ENCODE assay signal across 26 cellular contexts in genomic region chr1:111730282-111730681, GRCh38. TPM values are rescaled to one million over a fixed set of nuclear protein-coding genes. Genes with fewer than 3 reads are reported as not detected.
DNase-seq lines count a peak whose midpoint lies in the region; ATAC-seq, FAIRE-seq and TF ChIP-seq lines count a peak whose summit lies in the region.
"Had no signal": no experiment of that assay in that cellular context is flagged by ENCODE, and none has a peak within 500 bp of the region (broad histone marks: within the 10 kb centered on the region; RNA-seq: fewer than 3 reads in every experiment).

No MANE protein-coding gene starts in this region.

- H3K9me3 ChIP-seq in SJCRH30 (replicated peaks): no peaks in the 10 kb centered on the region
- H3K9me3 ChIP-seq in colonic mucosa: no peaks in the 10 kb centered on the region
- H3K9me3 ChIP-seq in lung (ENCODE audit: control insufficient read depth in 2 of 2, insufficient read depth in 1 of 2, low read length in 1 of 2): no peaks in the 10 kb centered on the region
- H3K9me3 ChIP-seq in skeletal muscle tissue (ENCODE audit: control insufficient read depth in 3 of 3, low read length in 3 of 3): no peaks in the 10 kb centered on the region
- H3K9me3 ChIP-seq: BLaER1 treated with 17β-estradiol and CSF1 and Interleukin-3, amounts not matched to agents 10 nM and 100 nM; breast epithelium; stomach; transverse colon had no signal

- 81 to 91% methylated on average over 6 of the region's 6 CpGs for WGBS in lung, 2 donors

- TF ChIP-seq CTCF in colonic mucosa (IDR thresholded peaks at IDR 0.05) (no peak), lung (IDR thresholded peaks at IDR 0.05; ENCODE audit: control extremely low read depth, extremely low read depth) (no peak)

- no peaks in the 10 kb centered on the region for H3K27me3 Mint-ChIP-seq in activated T-cell treated with anti-CD3 and anti-CD28 coated beads, Interleukin-2, amount 50 U/mL, for 4 hours (ENCODE audit: low read depth)

- no peak for TF ChIP-seq POLR2A in GM12892 (IDR thresholded peaks at IDR 0.05; ENCODE audit: low read depth, low read length)

- intact Hi-C loops in colonic mucosa (cut with DNase I): no loop called here

- H3K27me3 ChIP-seq in SJCRH30: no peaks in the 10 kb centered on the region
- no peaks in the 10 kb centered on the region for H3K27me3 ChIP-seq in colonic mucosa
- no peaks in the 10 kb centered on the region for H3K27me3 ChIP-seq in lung (ENCODE audit: control insufficient read depth, insufficient read depth)
- no peaks in the 10 kb centered on the region for H3K27me3 ChIP-seq in skeletal muscle tissue (ENCODE audit: control insufficient read depth in 3 of 3, insufficient read depth in 3 of 3, low read length in 3 of 3)
- H3K27me3 ChIP-seq: BLaER1 treated with 17β-estradiol and CSF1 and Interleukin-3, amounts not matched to agents 10 nM and 100 nM; breast epithelium; stomach; transverse colon had no signal

- ATAC-seq in lung (ENCODE audit: insufficient read depth, low FRiP score): no peak
- ATAC-seq in activated T-cell treated with anti-CD3 and anti-CD28 coated beads, Interleukin-2, amount 50 U/mL, for 4 hours: no peak

- H3K9me3 Mint-ChIP-seq in activated T-cell treated with anti-CD3 and anti-CD28 coated beads, Interleukin-2, amount 50 U/mL, for 4 hours: no peaks in the 10 kb centered on the region
- H3K9me3 Mint-ChIP-seq: activated naive CD4-positive, alpha-beta T cell treated with anti-CD3 and anti-CD28 coated beads, Interleukin-2, amount 10 ng/mL, durations not matched to agents 7 days and 5 days had no signal

- no peak overlapping the region for H3K9ac ChIP-seq in colonic mucosa (ENCODE audit: low read depth in 2 of 2, low read length in 2 of 2)
- peak overlapping the region in 2 of 3 donors; percentile 60 to 77 for H3K9ac ChIP-seq in skeletal muscle tissue (ENCODE audit: low read depth in 1 of 3, low read length in 3 of 3)
- H3K9ac ChIP-seq: BLaER1 treated with 17β-estradiol and CSF1 and Interleukin-3, amounts not matched to agents 10 nM and 100 nM had no signal

- H3K36me3 ChIP-seq in SJCRH30: peaks cover 33% of the 10 kb centered on the region
- no peaks in the 10 kb centered on the region for H3K36me3 ChIP-seq in colonic mucosa
- H3K36me3 ChIP-seq in lung (ENCODE audit: control insufficient read depth in 2 of 2, insufficient read depth in 2 of 2, low read length in 2 of 2): peaks cover 0 to 8% of the 10 kb centered on the region in 2 donors
- H3K36me3 ChIP-seq in skeletal muscle tissue (ENCODE audit: control insufficient read depth in 3 of 3, insufficient read depth in 3 of 3, low read length in 3 of 3): peaks cover 0 to 7% (median 0%) of the 10 kb centered on the region in 3 donors
- H3K36me3 ChIP-seq: breast epithelium, transverse colon had no signal

- peak overlapping the region; percentile 62 for H3K27ac ChIP-seq in SJCRH30
- H3K27ac ChIP-seq in colonic mucosa: no peak overlapping the region
- H3K27ac ChIP-seq in lung (ENCODE audit: low read depth in 1 of 2, low read length in 1 of 2): peak overlapping the region in 1 of 2 donors; percentile 42
- peak overlapping the region; percentile 62 for H3K27ac ChIP-seq in skeletal muscle tissue (ENCODE audit: low read depth, low read length)
- H3K27ac ChIP-seq: breast epithelium, transverse colon had no signal

- peaks cover 78% of the 10 kb centered on the region for H3K4me1 ChIP-seq in SJCRH30
- H3K4me1 ChIP-seq in colonic mucosa: no peaks in the 10 kb centered on the region
- H3K4me1 ChIP-seq in lung (ENCODE audit: control insufficient read depth in 2 of 2, insufficient read depth in 2 of 2, low read length in 2 of 2): peaks cover 16 to 27% of the 10 kb centered on the region in 2 donors
- H3K4me1 ChIP-seq in skeletal muscle tissue (ENCODE audit: control insufficient read depth in 3 of 3, insufficient read depth in 3 of 3, low read length in 3 of 3): peaks cover 75 to 97% (median 94%) of the 10 kb centered on the region in 3 donors

- no peaks in the 10 kb centered on the region for H3K4me1 Mint-ChIP-seq in activated T-cell treated with anti-CD3 and anti-CD28 coated beads, Interleukin-2, amount 50 U/mL, for 4 hours (ENCODE audit: low read depth)
- H3K4me1 Mint-ChIP-seq: activated naive CD4-positive, alpha-beta T cell treated with anti-CD3 and anti-CD28 coated beads, Interleukin-2, amount 10 ng/mL, durations not matched to agents 7 days and 5 days had no signal

- DNase-seq in SJCRH30 (no peak), colonic mucosa (peak; percentile 4), lung (ENCODE audit: low spot score) (peak; percentile 15), DMS53 treated with DMSO at 0.1 percent for 48 hours (lab: John Stamatoyannopoulos, UW; ENCODE audit: unreplicated experiment) (no peak), GM12892 (ENCODE audit: insufficient read length) (no peak)
- no peak for DNase-seq in activated T-cell treated with anti-CD3 and anti-CD28 coated beads, Interleukin-2, amount 50 U/mL, for 4 hours
- DNase-seq: activated CD4-positive, alpha-beta T cell treated with anti-CD3 and anti-CD28 coated beads, Interleukin-2, amount 50 U/mL, for 48 hours; activated naive CD4-positive, alpha-beta T cell treated with anti-CD3 and anti-CD28 coated beads, Interleukin-2, amount 10 ng/mL, durations not matched to agents 7 days and 5 days; amniotic stem cell; DMS79 treated with DMSO at 0.1 percent for 48 hours; GF-D8; Karpas-422; mammary epithelial cell; NCI-H1436; NCI-H2081 treated with DMSO at 0.1 percent for 48 hours; NCI-H774; nucleus accumbens; stomach; T-helper 1 cell; transverse colon had no signal

- H3K4me3 ChIP-seq in SJCRH30 (no peak overlapping the region), colonic mucosa (no peak overlapping the region), lung (no peak overlapping the region), skeletal muscle tissue (ENCODE audit: low read length in 3 of 3) (no peak overlapping the region)
- H3K4me3 ChIP-seq: BLaER1 treated with 17β-estradiol and CSF1 and Interleukin-3, amounts not matched to agents 10 nM and 100 nM; breast epithelium; skin epidermis; stomach; transverse colon had no signal

- no peak overlapping the region for H3K4me3 Mint-ChIP-seq in activated T-cell treated with anti-CD3 and anti-CD28 coated beads, Interleukin-2, amount 50 U/mL, for 4 hours
- H3K4me3 Mint-ChIP-seq: activated naive CD4-positive, alpha-beta T cell treated with anti-CD3 and anti-CD28 coated beads, Interleukin-2, amount 10 ng/mL, durations not matched to agents 7 days and 5 days had no signal

- no peak for FAIRE-seq in GM12892 (lab: Jason Lieb, UNC)
- FAIRE-seq: colon, keratinocyte had no signal

- H3K36me3 Mint-ChIP-seq in activated T-cell treated with anti-CD3 and anti-CD28 coated beads, Interleukin-2, amount 50 U/mL, for 4 hours (ENCODE audit: insufficient read depth): no peaks in the 10 kb centered on the region
- H3K36me3 Mint-ChIP-seq: activated naive CD4-positive, alpha-beta T cell treated with anti-CD3 and anti-CD28 coated beads, Interleukin-2, amount 10 ng/mL, durations not matched to agents 7 days and 5 days had no signal

RNA-seq across cellular contexts. Expression of gene INKA2, which starts 8.9 kb away (rescaled TPM):
- total RNA-seq in SJCRH30 (2014; rRNA removed; shearing (Covaris generic)): 21.3 and 22.1 TPM in 2 replicates
- total RNA-seq in colonic mucosa (1 to 10 TPM; 2.2 to 4.0 TPM), lung (10 to 100 TPM in 1 of 2 donors, 1 to 10 TPM in 1; 3.3 to 12.5 TPM), skeletal muscle tissue (20.4 TPM)
- 1 to 10 TPM; 2.3 to 5.5 TPM for polyA plus RNA-seq in lung
- polyA plus RNA-seq in GM12892 (2012; ENCODE audit: missing spikeins): 1.3 TPM
- under 1 TPM; 0.25 to 0.82 (median 0.76) TPM for total RNA-seq in activated T-cell treated with anti-CD3 and anti-CD28 coated beads, Interleukin-2, amount 50 U/mL, for 4 hours

RNA-seq across cellular contexts. Expression of gene DDX20, which starts 25.4 kb away (rescaled TPM):
- total RNA-seq in SJCRH30 (2014; rRNA removed; shearing (Covaris generic)): 28.3 and 32.5 TPM in 2 replicates
- 10 to 100 TPM in 1 of 2 donors, 1 to 10 TPM in 1; 9.6 to 11.5 TPM for total RNA-seq in colonic mucosa
- total RNA-seq in lung: 10 to 100 TPM in 1 of 2 donors, 1 to 10 TPM in 1; 9.6 to 14.4 TPM
- 1 to 10 TPM; 6.0 to 6.3 TPM for polyA plus RNA-seq in lung
- total RNA-seq in skeletal muscle tissue: 12.0 TPM
- polyA plus RNA-seq in GM12892 (2012; ENCODE audit: missing spikeins): 10.1 TPM
- total RNA-seq in activated T-cell treated with anti-CD3 and anti-CD28 coated beads, Interleukin-2, amount 50 U/mL, for 4 hours: 10 to 100 TPM; 22.0 to 26.0 (median 24.1) TPM

Comparison
In these comparisons a context has a peak if more than half of its experiments do, and no peak if none do; other contexts are left out.
1. DNase-seq: peak in colonic mucosa (single experiment) and lung (single experiment); none in SJCRH30 (0 of 2), DMS53 treated with DMSO at 0.1 percent for 48 hours (single experiment), GM12892 (single experiment) and activated T-cell treated with anti-CD3 and anti-CD28 coated beads, Interleukin-2, amount 50 U/mL, for 4 hours (single experiment).
2. H3K9ac ChIP-seq: peak in skeletal muscle tissue (2 of 3); none in colonic mucosa (0 of 2).